ENCODE assay signal across 21 cellular contexts in genomic region chr2:145407-145806, GRCh38.
A peak's percentile ranks its signal among the peaks of the same experiment; 100 is the strongest.
DNase-seq lines count a peak whose midpoint lies in the region; ATAC-seq, FAIRE-seq and TF ChIP-seq lines count a peak whose summit lies in the region.
"Had no signal": no experiment of that assay in that cellular context is flagged by ENCODE, and none has a peak within 500 bp of the region (broad histone marks: within the 10 kb centered on the region; RNA-seq: fewer than 3 reads in every experiment).

No MANE protein-coding gene starts in this region.

- POLR2A ChIA-PET in A549 (lab: Yijun Ruan, JAX) (no interaction called here), K562 (lab: Yijun Ruan, JAX) (interaction anchor here (0.6 kb wide), 1 partner anchor 62 kb away, joined by 6 read pairs; no protein-coding TSS in a partner anchor), Caco-2 (lab: Charles Lee) (no interaction called here)

- no peak overlapping the region for H3K4me2 ChIP-seq in A549
- H3K4me2 ChIP-seq in K562 (ENCODE audit: insufficient read depth, low read length) = no peak overlapping the region
- H3K4me2 ChIP-seq: BLaER1 treated with 17β-estradiol and CSF1 and Interleukin-3, amounts not matched to agents 10 nM and 100 nM; GM23338 had no signal

- H3K27ac ChIP-seq in A549 (no peak overlapping the region), K562 (ENCODE audit: extremely low read depth, low read depth, low read length) (no peak overlapping the region)
- H3K27ac ChIP-seq: BLaER1 treated with 17β-estradiol and CSF1 and Interleukin-3, amounts not matched to agents 10 nM and 100 nM; HL-60 had no signal

- TF ChIP-seq CTCF in A549 (IDR thresholded peaks at IDR 0.05) (no peak), K562 (IDR thresholded peaks at IDR 0.05 in 2 of 3, conservative IDR thresholded peaks at IDR 0.05 in 1 of 3; ENCODE audit: insufficient read depth in 2 of 3, low read depth in 1 of 3, low read length in 3 of 3) (no peak), progenitor cell of endocrine pancreas (IDR thresholded peaks at IDR 0.05; ENCODE audit: unreplicated experiment) (no peak), Caco-2 (IDR thresholded peaks at IDR 0.05; ENCODE audit: insufficient read depth in 1 of 2, low read depth in 1 of 2, low read length in 1 of 2, severe bottlenecking in 1 of 2, unreplicated experiment in 1 of 2) (no peak)

- ATAC-seq in A549 (no peak), K562 (no peak), left lobe of liver (peak; percentile 52), GM18909 (IDR thresholded peaks at IDR 0.05; ENCODE audit: poor library complexity, unreplicated experiment) (no peak)
- ATAC-seq: CD8-positive, alpha-beta T cell; GM23338; HCT116 had no signal

- no peak overlapping the region for H3K4me3 Mint-ChIP-seq in progenitor cell of endocrine pancreas (ENCODE audit: low read depth)
- H3K4me3 Mint-ChIP-seq in Caco-2 (ENCODE audit: unreplicated experiment) = no peak overlapping the region
- H3K4me3 Mint-ChIP-seq: B cell; CD8-positive, alpha-beta T cell; GM23338; HFFc6 had no signal

- intact Hi-C loops in K562 (cut with micrococcal nuclease) = no loop called here
- intact Hi-C loops in Caco-2 (cut with micrococcal nuclease; ENCODE audit: unreplicated experiment) = no loop called here

- DNase-seq in A549 (ENCODE audit: low read depth in 1 of 2, low spot score in 1 of 2) (no peak), K562 (ENCODE audit: extremely low read depth in 1 of 4, low spot score in 3 of 4) (no peak), left lobe of liver (ENCODE audit: low spot score) (no peak), progenitor cell of endocrine pancreas (ENCODE audit: low spot score, unreplicated experiment) (no peak), Caco-2 (no peak), DMS53 treated with DMSO at 0.1 percent for 48 hours (lab: John Stamatoyannopoulos, UW; ENCODE audit: unreplicated experiment) (no peak)
- DNase-seq: 8988T; CD8-positive, alpha-beta T cell; DMS 273 treated with DMSO at 0.1 percent for 48 hours; DMS53; H7; HFFc6; IMR-90 had no signal

- in situ Hi-C loops in K562 (cut with MboI) = no loop called here

- WGBS in A549 (ENCODE audit: missing lambda C conversion rate) = 7% methylated on average over 2 of the region's 2 CpGs
- 6% methylated on average over 2 of the region's 2 CpGs for WGBS in K562 (ENCODE audit: insufficient coverage, low coverage, missing lambda C conversion rate)

- TF ChIP-seq EP300 in A549 (IDR thresholded peaks at IDR 0.05) = no peak
- no peak for TF ChIP-seq EP300 in K562 (IDR thresholded peaks at IDR 0.05; ENCODE audit: low read length)

- H3K4me1 ChIP-seq in A549 (no peaks in the 10 kb centered on the region), K562 (replicated peaks in 1 of 2; ENCODE audit: control insufficient read depth in 2 of 2, insufficient read depth in 2 of 2, low read length in 2 of 2) (no peaks in the 10 kb centered on the region), Caco-2 (no peaks in the 10 kb centered on the region)
- H3K4me1 ChIP-seq: BLaER1 treated with 17β-estradiol and CSF1 and Interleukin-3, amounts not matched to agents 10 nM and 100 nM had no signal

- H4K20me1 ChIP-seq in K562 (replicated peaks; ENCODE audit: control insufficient read depth, insufficient read depth, low read length) = no peaks in the 10 kb centered on the region
- H4K20me1 ChIP-seq: BLaER1 treated with 17β-estradiol and CSF1 and Interleukin-3, amounts not matched to agents 10 nM and 100 nM had no signal

- H3K9me3 ChIP-seq in A549 (no peaks in the 10 kb centered on the region), K562 (replicated peaks; ENCODE audit: control insufficient read depth, insufficient read depth, low read depth, low read length) (no peaks in the 10 kb centered on the region), Caco-2 (no peaks in the 10 kb centered on the region)
- H3K9me3 ChIP-seq: BLaER1 treated with 17β-estradiol and CSF1 and Interleukin-3, amounts not matched to agents 10 nM and 100 nM had no signal

- H3K36me3 Mint-ChIP-seq in progenitor cell of endocrine pancreas (ENCODE audit: insufficient read depth) = no peaks in the 10 kb centered on the region
- no peaks in the 10 kb centered on the region for H3K36me3 Mint-ChIP-seq in Caco-2 (ENCODE audit: insufficient read depth, unreplicated experiment)
- H3K36me3 Mint-ChIP-seq: CD8-positive, alpha-beta T cell had no signal

- H3K36me3 ChIP-seq in K562 (ENCODE audit: control insufficient read depth, insufficient read depth, low read length) = no peaks in the 10 kb centered on the region
- H3K36me3 ChIP-seq in Caco-2 (ENCODE audit: control insufficient read depth, insufficient read depth, low read length) = no peaks in the 10 kb centered on the region
- H3K36me3 ChIP-seq: BLaER1 treated with 17β-estradiol and CSF1 and Interleukin-3, amounts not matched to agents 10 nM and 100 nM had no signal

- H3K4me3 ChIP-seq in A549 = no peak overlapping the region
- no peak overlapping the region for H3K4me3 ChIP-seq in K562
- no peak overlapping the region for H3K4me3 ChIP-seq in Caco-2 (ENCODE audit: low read depth, low read length)
- H3K4me3 ChIP-seq: BLaER1 treated with 17β-estradiol and CSF1 and Interleukin-3, amounts not matched to agents 10 nM and 100 nM; GM23338 had no signal

- H3K4me1 Mint-ChIP-seq in progenitor cell of endocrine pancreas (ENCODE audit: low read depth) (peaks cover 17% of the 10 kb centered on the region), Caco-2 (ENCODE audit: low read depth, unreplicated experiment) (no peaks in the 10 kb centered on the region)
- H3K4me1 Mint-ChIP-seq: B cell had no signal

- no peaks in the 10 kb centered on the region for H3K79me2 ChIP-seq in K562 (ENCODE audit: control insufficient read depth, insufficient read depth, low read length)

- FAIRE-seq in A549 (lab: Jason Lieb, UNC) (no peak), K562 (lab: Jason Lieb, UNC) (no peak)
- FAIRE-seq: G401.6, GM12891 had no signal

- BruUV-seq in K562 (replicated peaks; lab: Mats Ljungman, UMichigan) (no TSS peak), Caco-2 (replicated peaks; lab: Mats Ljungman, UMichigan) (no TSS peak)

- CTCF ChIA-PET in A549 (lab: Yijun Ruan, JAX) (no interaction called here), K562 (lab: Yijun Ruan, JAX; ENCODE audit: low intra/inter-chr PET ratio) (no interaction called here), Caco-2 (lab: Charles Lee) (no interaction called here)

- no peaks in the 10 kb centered on the region for H3K27me3 Mint-ChIP-seq in progenitor cell of endocrine pancreas
- H3K27me3 Mint-ChIP-seq in Caco-2 (ENCODE audit: insufficient read depth, unreplicated experiment) = peaks cover 14% of the 10 kb centered on the region

- no peak overlapping the region for H3K9ac ChIP-seq in K562 (ENCODE audit: insufficient read depth in 1 of 2, low read depth in 2 of 2, low read length in 2 of 2)
- H3K9ac ChIP-seq: BLaER1 treated with 17β-estradiol and CSF1 and Interleukin-3, amounts not matched to agents 10 nM and 100 nM had no signal

- no peak overlapping the region for H2AFZ ChIP-seq in K562 (ENCODE audit: low read depth, low read length)
- H2AFZ ChIP-seq: GM23338 had no signal

- H3K27ac Mint-ChIP-seq in progenitor cell of endocrine pancreas (peak overlapping the region; percentile 42), Caco-2 (ENCODE audit: unreplicated experiment) (no peak overlapping the region)
- H3K27ac Mint-ChIP-seq: B cell; CD8-positive, alpha-beta T cell; HFFc6 had no signal

- peaks cover 2% of the 10 kb centered on the region in 2 experiments; a peak in 3 of 5 replicates for H3K27me3 ChIP-seq in K562 (ENCODE audit: control insufficient read depth in 2 of 2, insufficient read depth in 2 of 2, low read length in 2 of 2)
- H3K27me3 ChIP-seq in Caco-2 (replicated peaks; ENCODE audit: control insufficient read depth, insufficient read depth, low read length) = no peaks in the 10 kb centered on the region
- H3K27me3 ChIP-seq: BLaER1 treated with 17β-estradiol and CSF1 and Interleukin-3, amounts not matched to agents 10 nM and 100 nM had no signal

- TF ChIP-seq POLR2A in A549 (IDR thresholded peaks at IDR 0.05; ENCODE audit: low read length) (no peak), K562 (conservative IDR thresholded peaks at IDR 0.05) (no peak)

- no peak for TF ChIP-seq RAD21 in A549 (conservative IDR thresholded peaks at IDR 0.05 in 1 of 2, IDR thresholded peaks at IDR 0.05 in 1 of 2)
- TF ChIP-seq RAD21 in K562 (CRISPR knock-in tag; conservative IDR thresholded peaks at IDR 0.05 in 1 of 2, IDR thresholded peaks at IDR 0.05 in 1 of 2) = no peak

- H3K9me1 ChIP-seq in K562 (ENCODE audit: control insufficient read depth, insufficient read depth, low read length) = no peaks in the 10 kb centered on the region

- H3K9me3 Mint-ChIP-seq in progenitor cell of endocrine pancreas (ENCODE audit: low read depth) (peaks cover 6% of the 10 kb centered on the region), Caco-2 (ENCODE audit: unreplicated experiment) (no peaks in the 10 kb centered on the region)
- H3K9me3 Mint-ChIP-seq: CD8-positive, alpha-beta T cell had no signal

TF ChIP-seq in A549, 52 proteins besides CTCF, POLR2A, EP300 and RAD21 (continues in another document):
- 0 out of 4 replicates have a peak, but pooled peaks have one; percentile 14 to 25 for TF ChIP-seq CEBPB (IDR thresholded peaks at IDR 0.05)
- no peak for TF ChIP-seq MAX (IDR thresholded peaks at IDR 0.05)
- no peak for TF ChIP-seq JUN (IDR thresholded peaks at IDR 0.05)
- TF ChIP-seq E2F6 (IDR thresholded peaks at IDR 0.05; ENCODE audit: borderline replicate concordance, low read depth) = no peak

TF ChIP-seq in K562, 482 proteins besides CTCF, POLR2A, EP300 and RAD21:
- TF ChIP-seq CEBPB (tag; IDR thresholded peaks at IDR 0.05) (peak; percentile 30; the same call in 1 of the 2 replicates), L3MBTL2 (IDR thresholded peaks at IDR 0.05) (no peak), CEBPG (CRISPR knock-in tag; IDR thresholded peaks at IDR 0.05) (no peak), CEBPG (tag; conservative IDR thresholded peaks at IDR 0.05 in 1 of 2, IDR thresholded peaks at IDR 0.05 in 1 of 2) (peak in 1 of 2 experiments; percentile 23; a peak in 1 of 4 replicates)

Comparison
In these comparisons a context has a peak if more than half of its experiments do, and no peak if none do; other contexts are left out.
1. Of the 35 proteins assayed by ChIP-seq in both K562 and A549: peak only in K562: none; only in A549: none; in both: CEBPB; in neither: 34.